8 cellular contexts compared by ENCODE assay signal in genomic region chr4:158722291-158722916, GRCh38. TPM values are rescaled to one million over a fixed set of nuclear protein-coding genes. Genes with fewer than 3 reads are reported as not detected.
A peak's percentile ranks its signal among the peaks of the same experiment; 100 is the strongest.
DNase-seq lines count a peak whose midpoint lies in the region; ATAC-seq, FAIRE-seq and TF ChIP-seq lines count a peak whose summit lies in the region.

No MANE protein-coding gene starts in this region.

- ATAC-seq in GM12878 (peak; percentile 27), gastrocnemius medialis (peak; percentile 38 to 65)

- DNase-seq in DMS 273 (lab: John Stamatoyannopoulos, UW; ENCODE audit: unreplicated experiment) (peak; percentile 57), DMS 273 treated with DMSO at 0.1 percent for 48 hours (lab: John Stamatoyannopoulos, UW) (no peak), NCI-H69 (lab: John Stamatoyannopoulos, UW) (peak; percentile 49), GM12878 (ENCODE audit: low read depth, low spot score) (peak; percentile 9), gastrocnemius medialis (no peak), NCI-H1694 (lab: John Stamatoyannopoulos, UW) (no peak)

- H3K9ac ChIP-seq in GM12878 (ENCODE audit: control insufficient read depth, insufficient read depth, low read length): peak overlapping the region; percentile 76

- SMC1A ChIA-PET in GM12878 (lab: Charles Lee; ENCODE audit: uncharacterized antibody, unreplicated experiment): interaction anchor here (0.7 to 1.0 kb wide), 4 partner anchors 12 to 455 kb away, joined by 3 to 4 read pairs (median 4); no protein-coding TSS in a partner anchor

- TF ChIP-seq CTCF in HEK293 (tag by site-specific recombination; IDR thresholded peaks at IDR 0.05) (no peak), GM12878 (IDR thresholded peaks at IDR 0.05 in 2 of 3, conservative IDR thresholded peaks at IDR 0.05 in 1 of 3; ENCODE audit: control insufficient read depth in 2 of 3, extremely low read depth in 1 of 3, insufficient read depth in 1 of 3, low read depth in 3 of 3, low read length in 3 of 3) (no peak), gastrocnemius medialis (IDR thresholded peaks at IDR 0.05 in 4 of 5, conservative IDR thresholded peaks at IDR 0.05 in 1 of 5) (no peak)

- under 1% methylated on average over 16 of the region's 16 CpGs for WGBS in GM12878 (ENCODE audit: insufficient coverage, insufficient replicate concordance, low lambda C conversion rate, missing lambda C conversion rate)

- H3K36me3 ChIP-seq in HEK293 (ENCODE audit: control insufficient read depth in 2 of 2, insufficient read depth in 1 of 2, low read length in 2 of 2) (peaks cover 0 to 39% of the 10 kb centered on the region in 2 experiments; a peak in 2 of 3 replicates), GM12878 (ENCODE audit: control insufficient read depth in 2 of 2, insufficient read depth in 2 of 2, low read length in 1 of 2) (peaks cover 0 to 19% of the 10 kb centered on the region in 2 experiments; a peak in 3 of 4 replicates), gastrocnemius medialis (peaks cover 0 to 37% of the 10 kb centered on the region in 2 donors)

- H2AFZ ChIP-seq in GM12878 (ENCODE audit: control insufficient read depth, low read depth, low read length): peak overlapping the region; percentile 93

- peaks cover 33% of the 10 kb centered on the region for H3K79me2 ChIP-seq in GM12878 (ENCODE audit: control insufficient read depth, insufficient read depth, low read length)

- POLR2A ChIA-PET in HEK293 (lab: Yijun Ruan, JAX): no interaction called here
- POLR2A ChIA-PET in GM12878 (lab: Charles Lee): no interaction called here

- H3K4me3 ChIP-seq in HEK293 (ENCODE audit: low read depth, low read length) (peak overlapping the region; percentile 80), GM12878 (peak overlapping the region; percentile 96), iPS-18c (ENCODE audit: insufficient read depth, low read depth, low read length) (peak overlapping the region; percentile 86), gastrocnemius medialis (peak overlapping the region; percentile 72 to 95 (median 94))

- BruUV-seq in GM12878 (replicated peaks; lab: Mats Ljungman, UMichigan): TSS peak; percentile 57

- CTCF ChIA-PET in HEK293 (lab: Yijun Ruan, JAX): no interaction called here
- CTCF ChIA-PET in GM12878 (lab: Yijun Ruan, JAX): interaction anchor here (1.6 kb wide), 1 partner anchor 129 kb away, joined by 5 read pairs; no protein-coding TSS in a partner anchor

- peak overlapping the region; percentile 95 for H3K4me2 ChIP-seq in GM12878 (ENCODE audit: control insufficient read depth, insufficient read depth)

- no peaks in the 10 kb centered on the region for H3K4me1 ChIP-seq in HEK293 (ENCODE audit: control insufficient read depth, insufficient read depth, low read length)
- no peaks in the 10 kb centered on the region for H3K4me1 ChIP-seq in GM12878 (ENCODE audit: control insufficient read depth, insufficient read depth, low read length)
- H3K4me1 ChIP-seq in gastrocnemius medialis: peaks cover 17 to 30% of the 10 kb centered on the region in 2 donors

- no peak for TF ChIP-seq EP300 in GM12878 (IDR thresholded peaks at IDR 0.05; ENCODE audit: borderline replicate concordance in 1 of 2, control insufficient read depth in 1 of 2, low read depth in 2 of 2, low read length in 2 of 2)

- in situ Hi-C loops in GM12878 (cut with MboI): no loop called here
- in situ Hi-C loops in gastrocnemius medialis (cut with MboI; ENCODE audit: low sequenced_read_pairs in 4 of 4): loop anchor here in 3 of 4 donors (10.0 to 25.0 kb wide), 5 partner anchors 48 to 715 kb away; partner anchors contain the start of genes C4orf46 (in 1 of the 3), ETFDH (in 1 of the 3) and RAPGEF2 (in 1 of the 3)

- H3K9me3 ChIP-seq in HEK293 (ENCODE audit: control insufficient read depth, insufficient read depth, low read depth, low read length) (no peaks in the 10 kb centered on the region), GM12878 (replicated peaks; ENCODE audit: control insufficient read depth, insufficient read depth, low read length) (no peaks in the 10 kb centered on the region), iPS-18c (ENCODE audit: control insufficient read depth, insufficient read depth, low read length) (no peaks in the 10 kb centered on the region), gastrocnemius medialis (no peaks in the 10 kb centered on the region)

- peak overlapping the region; percentile 65 for H3K27ac ChIP-seq in HEK293 (ENCODE audit: extremely low read depth, low read depth, low read length)
- peak overlapping the region; percentile 82 for H3K27ac ChIP-seq in GM12878 (ENCODE audit: control insufficient read depth, insufficient read depth)
- peak overlapping the region; percentile 90 to 96 (median 92) for H3K27ac ChIP-seq in gastrocnemius medialis

- RAD21 ChIA-PET in GM12878 (lab: Charles Lee; ENCODE audit: unreplicated experiment): no interaction called here

- H3K27me3 ChIP-seq in GM12878 (replicated peaks in 1 of 2; ENCODE audit: control insufficient read depth in 2 of 2, insufficient read depth in 2 of 2, low read length in 1 of 2) (no peaks in the 10 kb centered on the region), gastrocnemius medialis (no peaks in the 10 kb centered on the region)

- no peak for TF ChIP-seq RAD21 in GM12878 (IDR thresholded peaks at IDR 0.05; ENCODE audit: insufficient read depth, low read depth, low read length)

- peak; percentile 89 for FAIRE-seq in GM12878 (lab: Jason Lieb, UNC)

- intact Hi-C loops in GM12878 (cut with micrococcal nuclease; ENCODE audit: unreplicated experiment): no loop called here
- intact Hi-C loops in gastrocnemius medialis (cut with DNase I; ENCODE audit: low total_unique reads): loop anchor here (2.0 to 5.0 kb wide), 3 partner anchors 50 to 725 kb away; partner anchors contain the start of genes ETFDH and RAPGEF2

- no peaks in the 10 kb centered on the region for H4K20me1 ChIP-seq in GM12878 (ENCODE audit: control insufficient read depth, insufficient read depth)

- TF ChIP-seq POLR2A in GM12878 (IDR thresholded peaks at IDR 0.05; ENCODE audit: low read depth, low read length) (no peak), gastrocnemius medialis (IDR thresholded peaks at IDR 0.05) (no peak)

RNA-seq across cellular contexts. Expression of gene PPID, which starts 0.8 kb away (rescaled TPM):
- total RNA-seq in GM12878 (2013; cell fraction: nucleolus; rRNA removed): 9.3 and 11.1 TPM in 2 replicates
- 25.1 and 28.9 TPM in 2 replicates for total RNA-seq in GM12878 (2014; rRNA removed)
- total RNA-seq in GM12878 (2014; rRNA removed; fragmentation: Illumina TruSeq; extraction: Trizol): 55.2 and 56.1 TPM in 2 replicates
- 21.7 and 21.9 TPM in 2 replicates for total RNA-seq in GM12878 (2021)
- 17.4 TPM for polyA plus RNA-seq in GM12878 (2011; ENCODE audit: low read depth)
- 35.1 and 40.7 TPM in 2 replicates for polyA plus RNA-seq in GM12878 (2011; rRNA removed)
- 22.0 and 22.1 TPM in 2 replicates for polyA plus RNA-seq in GM12878 (2011; cell fraction: cytosol; rRNA removed)
- 16.3 and 23.1 TPM in 2 replicates for polyA plus RNA-seq in GM12878 (2011; cell fraction: nucleus; rRNA removed)
- 19.3 and 25.0 TPM in 2 replicates for polyA plus RNA-seq in GM12878 (2012)
- 64.3 and 105 TPM in 2 replicates for polyA plus RNA-seq in GM12878 (2014; fragmentation: Illumina TruSeq; extraction: Trizol)
- 10 to 100 TPM; 24.4 to 43.9 TPM for polyA plus RNA-seq in GM12878 (2014; fragmentation: Nextera tagmentation; extraction: Ambion mirVana)
- 29.3 and 33.1 TPM in 2 replicates for polyA plus RNA-seq in GM12878 (2014; rRNA removed)
- polyA plus RNA-seq in GM12878 (2016; fragmentation: Nextera tagmentation; extraction: Ambion mirVana): 10 to 100 TPM; 55.2 to 55.5 TPM
- polyA minus RNA-seq in GM12878 (2011; rRNA and poly(A)+ RNA removed): 7.8 and 8.7 TPM in 2 replicates
- 4.0 and 6.5 TPM in 2 replicates for polyA minus RNA-seq in GM12878 (2011; cell fraction: cytosol; rRNA and poly(A)+ RNA removed)
- polyA minus RNA-seq in GM12878 (2011; cell fraction: nucleus; rRNA and poly(A)+ RNA removed): 8.3 and 10.9 TPM in 2 replicates
- total RNA-seq in gastrocnemius medialis: 10 to 100 TPM; 30.1 to 81.8 (median 40.6) TPM

RNA-seq across cellular contexts. Expression of gene FNIP2, which starts 46.4 kb away (rescaled TPM):
- 7.1 and 7.9 TPM in 2 replicates for total RNA-seq in GM12878 (2013; cell fraction: nucleolus; rRNA removed)
- total RNA-seq in GM12878 (2014; rRNA removed): 0.17 and 0.22 TPM in 2 replicates
- total RNA-seq in GM12878 (2014; rRNA removed; fragmentation: Illumina TruSeq; extraction: Trizol): 0.23 and 0.27 TPM in 2 replicates
- total RNA-seq in GM12878 (2021): 0.32 and 0.38 TPM in 2 replicates
- 0.92 TPM for polyA plus RNA-seq in GM12878 (2011; ENCODE audit: low read depth)
- 0.32 and 0.38 TPM in 2 replicates for polyA plus RNA-seq in GM12878 (2011; rRNA removed)
- 0.25 TPM in 2 replicates for polyA plus RNA-seq in GM12878 (2011; cell fraction: cytosol; rRNA removed)
- polyA plus RNA-seq in GM12878 (2011; cell fraction: nucleus; rRNA removed): 0.21 and 0.23 TPM in 2 replicates
- 1.8 and 2.2 TPM in 2 replicates for polyA plus RNA-seq in GM12878 (2012)
- 0.11 and 0.12 TPM in 2 replicates for polyA plus RNA-seq in GM12878 (2014; fragmentation: Illumina TruSeq; extraction: Trizol)
- polyA plus RNA-seq in GM12878 (2014; fragmentation: Nextera tagmentation; extraction: Ambion mirVana): under 1 TPM; 0.03 to 0.04 TPM
- polyA plus RNA-seq in GM12878 (2014; rRNA removed): 0.06 and 0.20 TPM in 2 replicates
- polyA plus RNA-seq in GM12878 (2016; fragmentation: Nextera tagmentation; extraction: Ambion mirVana): under 1 TPM; 0.12 to 0.13 TPM
- 0.57 and 1.8 TPM in 2 replicates for polyA minus RNA-seq in GM12878 (2011; rRNA and poly(A)+ RNA removed)
- polyA minus RNA-seq in GM12878 (2011; cell fraction: cytosol; rRNA and poly(A)+ RNA removed): 0.13 and 0.31 TPM in 2 replicates
- polyA minus RNA-seq in GM12878 (2011; cell fraction: nucleus; rRNA and poly(A)+ RNA removed): 0.36 and 0.86 TPM in 2 replicates
- total RNA-seq in gastrocnemius medialis: 10 to 100 TPM in 3 of 4 donors, 1 to 10 TPM in 1; 9.9 to 32.8 (median 22.2) TPM

RNA-seq across cellular contexts. Expression of gene ETFDH, which starts 50.3 kb away (rescaled TPM):
- 53.7 and 57.5 TPM in 2 replicates for total RNA-seq in GM12878 (2013; cell fraction: nucleolus; rRNA removed)
- 15.4 and 18.0 TPM in 2 replicates for total RNA-seq in GM12878 (2014; rRNA removed)
- total RNA-seq in GM12878 (2014; rRNA removed; fragmentation: Illumina TruSeq; extraction: Trizol): 21.4 and 22.0 TPM in 2 replicates
- 12.4 and 16.3 TPM in 2 replicates for total RNA-seq in GM12878 (2021)
- polyA plus RNA-seq in GM12878 (2011; ENCODE audit: low read depth): 15.8 TPM
- polyA plus RNA-seq in GM12878 (2011; rRNA removed): 30.4 and 43.7 TPM in 2 replicates
- polyA plus RNA-seq in GM12878 (2011; cell fraction: cytosol; rRNA removed): 17.7 and 21.9 TPM in 2 replicates
- polyA plus RNA-seq in GM12878 (2011; cell fraction: nucleus; rRNA removed): 27.0 and 27.5 TPM in 2 replicates
- 14.6 and 15.0 TPM in 2 replicates for polyA plus RNA-seq in GM12878 (2012)
- 22.5 and 27.9 TPM in 2 replicates for polyA plus RNA-seq in GM12878 (2014; fragmentation: Illumina TruSeq; extraction: Trizol)
- polyA plus RNA-seq in GM12878 (2014; fragmentation: Nextera tagmentation; extraction: Ambion mirVana): 10 to 100 TPM; 10.9 to 17.9 TPM
- 19.3 and 20.5 TPM in 2 replicates for polyA plus RNA-seq in GM12878 (2014; rRNA removed)
- 10 to 100 TPM; 25.4 to 29.4 TPM for polyA plus RNA-seq in GM12878 (2016; fragmentation: Nextera tagmentation; extraction: Ambion mirVana)
- polyA minus RNA-seq in GM12878 (2011; rRNA and poly(A)+ RNA removed): 7.8 and 11.5 TPM in 2 replicates
- 5.1 and 6.1 TPM in 2 replicates for polyA minus RNA-seq in GM12878 (2011; cell fraction: cytosol; rRNA and poly(A)+ RNA removed)
- 5.3 and 13.8 TPM in 2 replicates for polyA minus RNA-seq in GM12878 (2011; cell fraction: nucleus; rRNA and poly(A)+ RNA removed)
- 10 to 100 TPM; 53.1 to 83.1 (median 62.0) TPM for total RNA-seq in gastrocnemius medialis

RNA-seq across cellular contexts. Expression of gene C4orf46, which starts 50.7 kb away (rescaled TPM):
- total RNA-seq in GM12878 (2013; cell fraction: nucleolus; rRNA removed): 13.0 and 13.1 TPM in 2 replicates
- total RNA-seq in GM12878 (2014; rRNA removed) (16.2 and 17.2 TPM in 2 replicates), GM12878 (2014; rRNA removed; fragmentation: Illumina TruSeq; extraction: Trizol) (19.8 and 20.8 TPM in 2 replicates), GM12878 (2021) (14.4 and 16.4 TPM in 2 replicates), gastrocnemius medialis (1 to 10 TPM in 3 of 4 donors, under 1 TPM in 1; 0.51 to 2.1 (median 1.4) TPM)
- polyA plus RNA-seq in GM12878 (2011; ENCODE audit: low read depth): 8.6 TPM
- polyA plus RNA-seq in GM12878 (2011; rRNA removed) (40.2 and 47.8 TPM in 2 replicates), GM12878 (2014; fragmentation: Illumina TruSeq; extraction: Trizol) (24.8 and 43.6 TPM in 2 replicates), GM12878 (2014; fragmentation: Nextera tagmentation; extraction: Ambion mirVana) (10 to 100 TPM in 1 of 2 experiments, 1 to 10 TPM in 1; 9.3 to 12.0 TPM), GM12878 (2014; rRNA removed) (15.3 and 20.1 TPM in 2 replicates), GM12878 (2016; fragmentation: Nextera tagmentation; extraction: Ambion mirVana) (10 to 100 TPM; 32.6 to 35.1 TPM)
- polyA plus RNA-seq in GM12878 (2011; cell fraction: cytosol; rRNA removed): 11.7 and 14.0 TPM in 2 replicates
- 9.3 and 9.7 TPM in 2 replicates for polyA plus RNA-seq in GM12878 (2011; cell fraction: nucleus; rRNA removed)
- polyA plus RNA-seq in GM12878 (2012): 9.6 and 10.5 TPM in 2 replicates
- 8.4 and 20.6 TPM in 2 replicates for polyA minus RNA-seq in GM12878 (2011; rRNA and poly(A)+ RNA removed)
- polyA minus RNA-seq in GM12878 (2011; cell fraction: cytosol; rRNA and poly(A)+ RNA removed): 4.9 and 6.9 TPM in 2 replicates
- 3.6 and 5.5 TPM in 2 replicates for polyA minus RNA-seq in GM12878 (2011; cell fraction: nucleus; rRNA and poly(A)+ RNA removed)

Comparison
In these comparisons a context has a peak if more than half of its experiments do, and no peak if none do; other contexts are left out.
1. DNase-seq: peak in DMS 273 (single experiment), NCI-H69 (single experiment) and GM12878 (single experiment); none in DMS 273 treated with DMSO at 0.1 percent for 48 hours (single experiment), gastrocnemius medialis (0 of 2) and NCI-H1694 (single experiment).
2. Peak in every context shown above with its lines, with median percentiles within 50 percentile points of each other: H3K27ac ChIP-seq and H3K4me3 ChIP-seq.